In genomic region chr7:876077-876971, GRCh38 we compare ENCODE assay signal across 1 cellular context.
TF ChIP-seq lines count a peak whose summit lies in the region.

TSS of gene GET4 (plus strand) at chr7:876554. CDS start at chr7:876646, 92 bp downstream.

TF ChIP-seq in K562, 482 proteins besides CTCF, POLR2A, EP300 and RAD21 (continued from another document):
- TF ChIP-seq E2F5 (CRISPR knock-in tag; IDR thresholded peaks at IDR 0.05) (peak; percentile 98), FOXA3 (CRISPR knock-in tag; conservative IDR thresholded peaks at IDR 0.05 in 1 of 2, IDR thresholded peaks at IDR 0.05 in 1 of 2) (peak; percentile 27 to 95; a peak in 3 of 4 replicates), CBX8 (IDR thresholded peaks at IDR 0.05; ENCODE audit: borderline replicate concordance, extremely low read depth, low read depth, low read length, poor library complexity, severe bottlenecking) (no peak), ZNF609 (CRISPR knock-in tag; IDR thresholded peaks at IDR 0.05; ENCODE audit: borderline replicate concordance) (peak; percentile 98), YY1 (IDR thresholded peaks at IDR 0.05; ENCODE audit: borderline replicate concordance in 1 of 3, control insufficient read depth in 1 of 3, extremely low read depth in 1 of 3, insufficient read depth in 3 of 3, insufficient read length in 1 of 3, insufficient replicate concordance in 2 of 3, low read depth in 1 of 3, low read length in 2 of 3) (peak; percentile 74 to 91 (median 87)), ESRRA (IDR thresholded peaks at IDR 0.05; ENCODE audit: borderline replicate concordance, low read depth) (peak; percentile 46; the same call in 1 of the 2 replicates), ATF7 (IDR thresholded peaks at IDR 0.05) (peak; percentile 63; the same call in 1 of the 2 replicates), ZBTB5 (IDR thresholded peaks at IDR 0.05) (no peak), ZNF280A (IDR thresholded peaks at IDR 0.05; ENCODE audit: low read depth, partially characterized antibody) (no peak), C11orf30 (IDR thresholded peaks at IDR 0.05; ENCODE audit: low read depth) (no peak), ETS1 (conservative IDR thresholded peaks at IDR 0.05; ENCODE audit: control insufficient read depth, low read depth, low read length) (0 out of 2 replicates have a peak, but pooled peaks have one; percentile 34), U2AF2 (optimal IDR thresholded peaks at IDR 0.05; ENCODE audit: low read depth, low read length) (no peak), TBL1XR1 (IDR thresholded peaks at IDR 0.05; ENCODE audit: low read length in 2 of 2) (peak in 1 of 2 experiments; percentile 47; a peak in 1 of 4 replicates), ILF3 (IDR thresholded peaks at IDR 0.05; ENCODE audit: borderline replicate concordance) (0 out of 2 replicates have a peak, but pooled peaks have one; percentile 53), XRCC5 (IDR thresholded peaks at IDR 0.05; ENCODE audit: low read depth, low read length) (no peak), ZNF263 (CRISPR knock-in tag; IDR thresholded peaks at IDR 0.05; ENCODE audit: borderline replicate concordance) (peak; percentile 80), CBFB (CRISPR knock-in tag; IDR thresholded peaks at IDR 0.05) (peak; percentile 87; the same call in 1 of the 2 replicates), ZBED1 (IDR thresholded peaks at IDR 0.05) (peak; percentile 16; the same call in 1 of the 2 replicates), ZBTB17 (CRISPR knock-in tag; IDR thresholded peaks at IDR 0.05) (peak; percentile 68; the same call in 1 of the 2 replicates), SMC3 (conservative IDR thresholded peaks at IDR 0.05; ENCODE audit: insufficient read depth, low read depth, low read length) (no peak), EWSR1 (IDR thresholded peaks at IDR 0.05; ENCODE audit: borderline replicate concordance, low read depth, partially characterized antibody) (no peak), POLR2AphosphoS2 (IDR thresholded peaks at IDR 0.05; ENCODE audit: low read length) (peak; percentile 64; the same call in 1 of the 2 replicates), TFAP4 (CRISPR knock-in tag; IDR thresholded peaks at IDR 0.05; ENCODE audit: borderline replicate concordance) (peak; percentile 92), SIX5 (IDR thresholded peaks at IDR 0.05; ENCODE audit: borderline replicate concordance in 1 of 2, insufficient read depth in 1 of 2, low read depth in 1 of 2, low read length in 2 of 2) (no peak), BDP1 (IDR thresholded peaks at IDR 0.05; ENCODE audit: insufficient read depth, insufficient read length) (no peak)
